Comparison of ENCODE assay signal across 8 cellular contexts in genomic region chr19:4909897-4910593, GRCh38. TPM values are rescaled to one million over a fixed set of nuclear protein-coding genes. Genes with fewer than 3 reads are reported as not detected.
DNase-seq lines count a peak whose midpoint lies in the region; ATAC-seq, FAIRE-seq and TF ChIP-seq lines count a peak whose summit lies in the region.

No MANE protein-coding gene starts in this region.

- no peaks in the 10 kb centered on the region for H3K9me3 Mint-ChIP-seq in CD14-positive monocyte
- H3K9me3 Mint-ChIP-seq in activated CD8-positive, alpha-beta memory T cell treated with anti-CD3 and anti-CD28 coated beads, Interleukin-2, amount 10 ng/mL, durations not matched to agents 7 days and 5 days (ENCODE audit: low read depth) = no peaks in the 10 kb centered on the region

- H3K4me1 ChIP-seq in HUES64 (ENCODE audit: insufficient read depth, low read length) (peaks cover 27% of the 10 kb centered on the region; the same call in 1 of the 2 replicates), H1 (replicated peaks in 1 of 4; ENCODE audit: control insufficient read depth in 3 of 4, insufficient read depth in 4 of 4, low read length in 3 of 4) (peaks cover 0 to 14% (median 11%) of the 10 kb centered on the region in 4 experiments; a peak in 6 of 7 replicates)

- no peak overlapping the region for H2BK20ac ChIP-seq in H1 (ENCODE audit: low read length)

- TF ChIP-seq POLR2A in H1 (IDR thresholded peaks at IDR 0.05; ENCODE audit: control extremely low read depth in 1 of 2, low read depth in 2 of 2, low read length in 2 of 2) = no peak; a peak in 1 of 3 replicates

- H3K9ac ChIP-seq in HUES64 (ENCODE audit: low read depth, low read length) (peak overlapping the region; percentile 90), H1 (replicated peaks in 1 of 4; ENCODE audit: extremely low read depth in 1 of 4, low read depth in 3 of 4, low read length in 3 of 4) (peak overlapping the region; percentile 69 to 92 (median 78); a peak in 4 of 7 replicates)

- POLR2A ChIA-PET in H1 (lab: Charles Lee; ENCODE audit: partially characterized antibody) = interaction anchor here (2.0 kb wide), 1 partner anchor 121 kb away, joined by 4 read pairs; no protein-coding TSS in a partner anchor

- H4K8ac ChIP-seq in H1 (ENCODE audit: extremely low read depth, insufficient read depth, low read length) = peak overlapping the region; percentile 86

- no peak for TF ChIP-seq RAD21 in H1 (IDR thresholded peaks at IDR 0.05 in 1 of 2, conservative IDR thresholded peaks at IDR 0.05 in 1 of 2; ENCODE audit: low read depth in 2 of 2, low read length in 2 of 2)

- no peak overlapping the region for H3K14ac ChIP-seq in H1 (ENCODE audit: insufficient read length)

- H3K27me3 ChIP-seq in HUES64 (ENCODE audit: insufficient read depth, low read length) (no peaks in the 10 kb centered on the region; the same call in 1 of the 2 replicates), H1 (replicated peaks in 1 of 4; ENCODE audit: control insufficient read depth in 3 of 4, extremely low read depth in 1 of 4, insufficient read depth in 3 of 4, low read length in 3 of 4) (no peaks in the 10 kb centered on the region; a peak in 2 of 7 replicates)

- H3K36me3 Mint-ChIP-seq in CD14-positive monocyte = peaks cover 10 to 24% of the 10 kb centered on the region in 2 donors
- peaks cover 40% of the 10 kb centered on the region for H3K36me3 Mint-ChIP-seq in activated CD8-positive, alpha-beta memory T cell treated with anti-CD3 and anti-CD28 coated beads, Interleukin-2, amount 10 ng/mL, durations not matched to agents 7 days and 5 days

- no peak for FAIRE-seq in H1 (lab: Jason Lieb, UNC)

- no peak overlapping the region for H3K18ac ChIP-seq in H1 (ENCODE audit: extremely low read depth, low read length)

- H3K4me2 ChIP-seq in H1 (ENCODE audit: insufficient read depth in 1 of 2, low read depth in 2 of 2, low read length in 2 of 2) = peak overlapping the region; percentile 75 to 79

- intact Hi-C loops in CD14-positive monocyte (cut with micrococcal nuclease) = loop anchor here (1.0 to 10.0 kb wide), 7 partner anchors 38 to 185 kb away; no protein-coding TSS in a partner anchor

- H3K27ac Mint-ChIP-seq in CD14-positive monocyte = peak overlapping the region; percentile 69 to 89 (median 84)
- peak overlapping the region; percentile 82 for H3K27ac Mint-ChIP-seq in activated CD8-positive, alpha-beta memory T cell treated with anti-CD3 and anti-CD28 coated beads, Interleukin-2, amount 10 ng/mL, durations not matched to agents 7 days and 5 days

- no peaks in the 10 kb centered on the region for H3K9me3 ChIP-seq in HUES64 (ENCODE audit: insufficient read depth, low read depth, low read length)
- H3K9me3 ChIP-seq in H1 (ENCODE audit: insufficient read depth in 2 of 2, low read depth in 1 of 2, low read length in 1 of 2) = no peaks in the 10 kb centered on the region

- TF ChIP-seq EP300 in H1 (IDR thresholded peaks at IDR 0.05; ENCODE audit: borderline replicate concordance in 1 of 2, low read depth in 2 of 2, low read length in 2 of 2) = no peak

- H3K27ac ChIP-seq in HUES64 (ENCODE audit: low read depth, low read length) (peak overlapping the region; percentile 74; the same call in 1 of the 2 replicates), H1 (ENCODE audit: low read depth, low read length) (no peak overlapping the region; the same call in 1 of the 2 replicates)

- H3K4me3 ChIP-seq in HUES64 (ENCODE audit: low read length) (peak overlapping the region; percentile 63), H1 (ENCODE audit: extremely low read depth in 1 of 4, insufficient read depth in 2 of 4, low read depth in 3 of 4, low read length in 4 of 4) (peak overlapping the region; percentile 46 to 83 (median 56))

- H2BK120ac ChIP-seq in H1 (replicated peaks; ENCODE audit: low read depth, low read length) = no peak overlapping the region

- no peak overlapping the region for H2BK12ac ChIP-seq in H1 (ENCODE audit: low read depth, low read length)

- TF ChIP-seq CTCF in CD14-positive monocyte (IDR thresholded peaks at IDR 0.05) = no peak
- no peak for TF ChIP-seq CTCF in H1 (IDR thresholded peaks at IDR 0.05; ENCODE audit: control extremely low read depth in 1 of 3, insufficient read depth in 1 of 3, low read depth in 1 of 3, low read length in 3 of 3)

- DNase-seq in CD14-positive monocyte (ENCODE audit: low spot score) (peak; percentile 88), NOMO-1 treated with dmso at 0.1 percent for 144 hours (lab: John Stamatoyannopoulos, UW; ENCODE audit: unreplicated experiment) (peak; percentile 95), H1 (ENCODE audit: low read depth in 1 of 2, low spot score in 2 of 2) (peak; percentile 64 to 92), mesenteric fat pad (ENCODE audit: low spot score) (peak; percentile 95)
- DNase-seq in activated CD8-positive, alpha-beta memory T cell treated with anti-CD3 and anti-CD28 coated beads, Interleukin-2, amount 10 ng/mL, durations not matched to agents 7 days and 5 days = peak; percentile 97
- DNase-seq in stimulated activated CD8-positive, alpha-beta memory T cell treated with anti-CD3 and anti-CD28 coated beads, Interleukin-12 subunit alpha, Interleukin-12 subunit beta, amount 100 ng/mL, for 24 hours (ENCODE audit: extremely low read depth) = peak; percentile 87

- peak; percentile 71 for ATAC-seq in GM21360 (IDR thresholded peaks at IDR 0.05; ENCODE audit: unreplicated experiment)
- ATAC-seq in activated CD8-positive, alpha-beta memory T cell treated with anti-CD3 and anti-CD28 coated beads, Interleukin-2, amount 10 ng/mL, durations not matched to agents 7 days and 5 days = peak; percentile 88

- no peak overlapping the region for H2AFZ ChIP-seq in H1 (ENCODE audit: low read length)

- peaks cover 3 to 14% of the 10 kb centered on the region in 2 experiments for H4K20me1 ChIP-seq in H1 (replicated peaks in 1 of 2; ENCODE audit: control insufficient read depth in 1 of 2, insufficient read depth in 2 of 2, low read length in 2 of 2)

- no peak overlapping the region; the same call in 1 of the 2 replicates for H2BK5ac ChIP-seq in H1 (ENCODE audit: low read depth, low read length)

- peak overlapping the region; percentile 49 for H4K5ac ChIP-seq in H1 (ENCODE audit: insufficient read length, low read depth, low read length)

- H3K56ac ChIP-seq in H1 (replicated peaks; ENCODE audit: insufficient read length, low read depth, low read length) = no peak overlapping the region

- peaks cover 8% of the 10 kb centered on the region for H3K23me2 ChIP-seq in H1 (ENCODE audit: low read depth, low read length)

- peaks cover 56% of the 10 kb centered on the region for H3K4me1 Mint-ChIP-seq in CD14-positive monocyte
- peaks cover 45% of the 10 kb centered on the region for H3K4me1 Mint-ChIP-seq in activated CD8-positive, alpha-beta memory T cell treated with anti-CD3 and anti-CD28 coated beads, Interleukin-2, amount 10 ng/mL, durations not matched to agents 7 days and 5 days

- peaks cover 35% of the 10 kb centered on the region for H3K36me3 ChIP-seq in HUES64 (ENCODE audit: insufficient read depth, low read length)
- H3K36me3 ChIP-seq in H1 (ENCODE audit: control insufficient read depth in 2 of 4, insufficient read depth in 4 of 4, low read length in 3 of 4) = peaks cover 4 to 15% (median 10%) of the 10 kb centered on the region in 4 experiments; a peak in 5 of 8 replicates

- peak overlapping the region; percentile 90 to 91 for H3K4me3 Mint-ChIP-seq in CD14-positive monocyte
- H3K4me3 Mint-ChIP-seq in activated CD8-positive, alpha-beta memory T cell treated with anti-CD3 and anti-CD28 coated beads, Interleukin-2, amount 10 ng/mL, durations not matched to agents 7 days and 5 days = peak overlapping the region; percentile 79

- peaks cover 0 to 42% of the 10 kb centered on the region in 2 experiments; a peak in 2 of 4 replicates for H3K79me2 ChIP-seq in H1 (ENCODE audit: control insufficient read depth in 1 of 2, insufficient read depth in 2 of 2, low read length in 2 of 2)

- peaks cover 5% of the 10 kb centered on the region; the same call in 1 of the 2 replicates for H3K79me1 ChIP-seq in H1 (ENCODE audit: low read depth, low read length)

- no peak overlapping the region for H3K23ac ChIP-seq in H1 (ENCODE audit: insufficient read length)

- no peak overlapping the region for H2AK5ac ChIP-seq in H1 (ENCODE audit: low read depth, low read length)

- no peak overlapping the region for H3K4ac ChIP-seq in H1 (replicated peaks; ENCODE audit: insufficient read length, low read depth, low read length)

- WGBS in HUES64 = under 1% methylated on average over 81 of the region's 85 CpGs
- 3% methylated on average over 28 of the region's 85 CpGs; no CpG with 5 or more reads in 1 of the 2 experiments for WGBS in H1 (ENCODE audit: extremely low coverage in 1 of 2, insufficient coverage in 1 of 2, insufficient read length in 1 of 2, insufficient replicate concordance in 2 of 2, low coverage in 1 of 2, low lambda C conversion rate in 2 of 2, missing lambda C conversion rate in 1 of 2), 2 experiments

- peak overlapping the region; percentile 36; the same call in 1 of the 2 replicates for H2BK15ac ChIP-seq in H1 (ENCODE audit: low read length)

- CTCF ChIA-PET in activated CD8-positive, alpha-beta memory T cell treated with anti-CD3 and anti-CD28 coated beads, Interleukin-2, amount 10 ng/mL, durations not matched to agents 7 days and 5 days (lab: Charles Lee) = interaction anchor here (2.2 to 11.0 kb wide), 5 partner anchors 39 to 121 kb away, joined by 8 to 240 read pairs (median 24); partner anchors contain the start of gene PLIN3
- CTCF ChIA-PET in H1 (lab: Charles Lee; ENCODE audit: partially characterized antibody) = interaction anchor here (1.6 to 6.9 kb wide), 5 partner anchors 36 to 123 kb away, joined by 3 to 111 read pairs (median 26); partner anchors contain the start of gene PLIN3

- H4K91ac ChIP-seq in H1 (replicated peaks; ENCODE audit: insufficient read length, low read length) = no peak overlapping the region

- peaks cover 0 to 6% (median 0%) of the 10 kb centered on the region in 3 donors for H3K27me3 Mint-ChIP-seq in CD14-positive monocyte (ENCODE audit: low read depth in 3 of 3)
- no peaks in the 10 kb centered on the region for H3K27me3 Mint-ChIP-seq in activated CD8-positive, alpha-beta memory T cell treated with anti-CD3 and anti-CD28 coated beads, Interleukin-2, amount 10 ng/mL, durations not matched to agents 7 days and 5 days

RNA-seq across cellular contexts. Expression of gene UHRF1, which starts 0.7 kb away (rescaled TPM):
- under 1 TPM; 0.06 to 0.63 TPM for polyA plus RNA-seq in CD14-positive monocyte
- 46.6 TPM for polyA plus RNA-seq in HUES64 (2013, experiment 1 of 2)
- 45.3 TPM for polyA plus RNA-seq in HUES64 (2013, experiment 2 of 2)
- 100 to 1,000 TPM; 149 to 154 TPM for total RNA-seq in activated CD8-positive, alpha-beta memory T cell treated with anti-CD3 and anti-CD28 coated beads, Interleukin-2, amount 10 ng/mL, durations not matched to agents 7 days and 5 days
- total RNA-seq in H1 (2021; fragmentation: NEBNext Ultra II Directional; extraction: Animal tissue kit (Norgen Biotek cat#: 25700)) = 65.8 and 66.6 TPM in 2 replicates
- polyA plus RNA-seq in H1 (2011; rRNA removed) = 14.7 and 24.8 TPM in 2 replicates
- 20.0 TPM for polyA plus RNA-seq in H1 (2011; cell fraction: cytosol; rRNA removed)
- polyA plus RNA-seq in H1 (2011; cell fraction: nucleus; rRNA removed) = 27.9 TPM
- polyA plus RNA-seq in H1 (2012, experiment 1 of 2) = 29.8 to 42.0 TPM (median 39.2 TPM) in 4 replicates
- 14.2 TPM for polyA plus RNA-seq in H1 (2012, experiment 2 of 2)
- 29.4 TPM for polyA plus RNA-seq in H1 (2013, experiment 1 of 2)
- 28.0 TPM for polyA plus RNA-seq in H1 (2013, experiment 2 of 2)
- polyA minus RNA-seq in H1 (2011; rRNA and poly(A)+ RNA removed) = 18.2 and 19.0 TPM in 2 replicates
- polyA minus RNA-seq in H1 (2011; cell fraction: cytosol; rRNA and poly(A)+ RNA removed) = 20.1 TPM
- 15.6 TPM for polyA minus RNA-seq in H1 (2011; cell fraction: nucleus; rRNA and poly(A)+ RNA removed)
- total RNA-seq in mesenteric fat pad = 0.67 TPM

RNA-seq across cellular contexts. Expression of gene ARRDC5, which starts 7.3 kb away (rescaled TPM):
- polyA plus RNA-seq in CD14-positive monocyte = 1 to 10 TPM in 1 of 2 donors, under 1 TPM in 1; 0.46 to 1.0 TPM
- not detected for polyA plus RNA-seq in HUES64 (2013, experiment 1 of 2)
- polyA plus RNA-seq in HUES64 (2013, experiment 2 of 2) = not detected
- under 1 TPM; 0.26 to 0.58 TPM for total RNA-seq in activated CD8-positive, alpha-beta memory T cell treated with anti-CD3 and anti-CD28 coated beads, Interleukin-2, amount 10 ng/mL, durations not matched to agents 7 days and 5 days
- not detected in 2 replicates for total RNA-seq in H1 (2021; fragmentation: NEBNext Ultra II Directional; extraction: Animal tissue kit (Norgen Biotek cat#: 25700))
- polyA plus RNA-seq in H1 (2011; rRNA removed) = not detected in 2 replicates
- polyA plus RNA-seq in H1 (2011; cell fraction: cytosol; rRNA removed) = not detected
- polyA plus RNA-seq in H1 (2011; cell fraction: nucleus; rRNA removed) = not detected
- polyA plus RNA-seq in H1 (2012, experiment 1 of 2) = not detected in 4 replicates
- polyA plus RNA-seq in H1 (2012, experiment 2 of 2) = not detected
- not detected for polyA plus RNA-seq in H1 (2013, experiment 1 of 2)
- not detected for polyA plus RNA-seq in H1 (2013, experiment 2 of 2)
- not detected in 2 replicates for polyA minus RNA-seq in H1 (2011; rRNA and poly(A)+ RNA removed)
- not detected for polyA minus RNA-seq in H1 (2011; cell fraction: cytosol; rRNA and poly(A)+ RNA removed)
- not detected for polyA minus RNA-seq in H1 (2011; cell fraction: nucleus; rRNA and poly(A)+ RNA removed)
- 0.67 TPM for total RNA-seq in mesenteric fat pad

RNA-seq across cellular contexts. Expression of gene PLIN3, which starts 42.6 kb away (rescaled TPM):
- 100 to 1,000 TPM; 138 to 151 TPM for polyA plus RNA-seq in CD14-positive monocyte
- 42.9 TPM for polyA plus RNA-seq in HUES64 (2013, experiment 1 of 2)
- polyA plus RNA-seq in HUES64 (2013, experiment 2 of 2) = 48.6 TPM
- total RNA-seq in activated CD8-positive, alpha-beta memory T cell treated with anti-CD3 and anti-CD28 coated beads, Interleukin-2, amount 10 ng/mL, durations not matched to agents 7 days and 5 days = 10 to 100 TPM; 29.0 to 32.4 TPM
- 60.7 and 68.1 TPM in 2 replicates for total RNA-seq in H1 (2021; fragmentation: NEBNext Ultra II Directional; extraction: Animal tissue kit (Norgen Biotek cat#: 25700))
- polyA plus RNA-seq in H1 (2011; rRNA removed) = 61.5 and 67.3 TPM in 2 replicates
- 79.2 TPM for polyA plus RNA-seq in H1 (2011; cell fraction: cytosol; rRNA removed)
- 43.4 TPM for polyA plus RNA-seq in H1 (2011; cell fraction: nucleus; rRNA removed)
- polyA plus RNA-seq in H1 (2012, experiment 1 of 2) = 35.1 to 58.7 TPM (median 50.1 TPM) in 4 replicates
- polyA plus RNA-seq in H1 (2012, experiment 2 of 2) = 56.8 TPM
- polyA plus RNA-seq in H1 (2013, experiment 1 of 2) = 36.3 TPM
- 31.4 TPM for polyA plus RNA-seq in H1 (2013, experiment 2 of 2)
- 32.7 and 48.3 TPM in 2 replicates for polyA minus RNA-seq in H1 (2011; rRNA and poly(A)+ RNA removed)
- 60.8 TPM for polyA minus RNA-seq in H1 (2011; cell fraction: cytosol; rRNA and poly(A)+ RNA removed)
- polyA minus RNA-seq in H1 (2011; cell fraction: nucleus; rRNA and poly(A)+ RNA removed) = 36.9 TPM
- total RNA-seq in mesenteric fat pad = 95.7 TPM

RNA-seq across cellular contexts. Expression of gene KDM4B, which starts 58.9 kb away (rescaled TPM):
- polyA plus RNA-seq in CD14-positive monocyte = 10 to 100 TPM in 1 of 2 donors, 1 to 10 TPM in 1; 6.4 to 12.7 TPM
- 13.5 TPM for polyA plus RNA-seq in HUES64 (2013, experiment 1 of 2)
- 19.5 TPM for polyA plus RNA-seq in HUES64 (2013, experiment 2 of 2)
- total RNA-seq in activated CD8-positive, alpha-beta memory T cell treated with anti-CD3 and anti-CD28 coated beads, Interleukin-2, amount 10 ng/mL, durations not matched to agents 7 days and 5 days = 10 to 100 TPM; 31.2 to 42.3 TPM
- total RNA-seq in H1 (2021; fragmentation: NEBNext Ultra II Directional; extraction: Animal tissue kit (Norgen Biotek cat#: 25700)) = 31.9 and 32.8 TPM in 2 replicates
- 12.0 and 21.1 TPM in 2 replicates for polyA plus RNA-seq in H1 (2011; rRNA removed)
- 16.6 TPM for polyA plus RNA-seq in H1 (2011; cell fraction: cytosol; rRNA removed)
- polyA plus RNA-seq in H1 (2011; cell fraction: nucleus; rRNA removed) = 36.4 TPM
- polyA plus RNA-seq in H1 (2012, experiment 1 of 2) = 15.0 to 22.8 TPM (median 19.6 TPM) in 4 replicates
- polyA plus RNA-seq in H1 (2012, experiment 2 of 2) = 17.0 TPM
- polyA plus RNA-seq in H1 (2013, experiment 1 of 2) = 13.3 TPM
- polyA plus RNA-seq in H1 (2013, experiment 2 of 2) = 12.3 TPM
- 18.7 and 23.6 TPM in 2 replicates for polyA minus RNA-seq in H1 (2011; rRNA and poly(A)+ RNA removed)
- polyA minus RNA-seq in H1 (2011; cell fraction: cytosol; rRNA and poly(A)+ RNA removed) = 26.2 TPM
- polyA minus RNA-seq in H1 (2011; cell fraction: nucleus; rRNA and poly(A)+ RNA removed) = 44.4 TPM
- 46.1 TPM for total RNA-seq in mesenteric fat pad

Comparison
In these comparisons a context has a peak if more than half of its experiments do, and no peak if none do; other contexts are left out.
1. RNA of gene UHRF1, which starts 0.7 kb away (total RNA-seq): 149 to 154 TPM in activated CD8-positive, alpha-beta memory T cell treated with anti-CD3 and anti-CD28 coated beads, Interleukin-2, amount 10 ng/mL, durations not matched to agents 7 days and 5 days and 65.8 to 66.6 TPM in H1; 0.67 TPM in mesenteric fat pad (single experiment); every median in the first group is over 10 times any median in the second.
2. Peak in every context shown above with its lines, with median percentiles within 50 percentile points of each other: DNase-seq.